8 cellular contexts compared by ENCODE assay signal in genomic region chr3:51968175-51968681, GRCh38. TPM values are rescaled to one million over a fixed set of nuclear protein-coding genes. Genes with fewer than 3 reads are reported as not detected.
DNase-seq lines count a peak whose midpoint lies in the region; ATAC-seq, FAIRE-seq and TF ChIP-seq lines count a peak whose summit lies in the region.

No MANE protein-coding gene starts in this region.

- no peaks in the 10 kb centered on the region for H3K9me3 ChIP-seq in CD4-positive, CD25-positive, alpha-beta regulatory T cell (ENCODE audit: control insufficient read depth in 2 of 2, low read length in 2 of 2)
- no peaks in the 10 kb centered on the region for H3K9me3 ChIP-seq in liver (ENCODE audit: control insufficient read depth in 4 of 4, low read length in 3 of 4)
- no peaks in the 10 kb centered on the region for H3K9me3 ChIP-seq in upper lobe of left lung

- no peak for ATAC-seq in CD4-positive, CD25-positive, alpha-beta regulatory T cell (ENCODE audit: low read depth in 2 of 2)
- peak in 1 of 2 donors; percentile 2 for ATAC-seq in upper lobe of left lung (ENCODE audit: low FRiP score in 2 of 2)

- no peak for FAIRE-seq in frontal cortex (lab: Jason Lieb, UNC)

- no peak overlapping the region for H3K4me3 ChIP-seq in CD4-positive, CD25-positive, alpha-beta regulatory T cell (ENCODE audit: low read depth, low read length)
- H3K4me3 ChIP-seq in brain microvascular endothelial cell (ENCODE audit: low read depth, low read length) (peak overlapping the region; percentile 61), liver (ENCODE audit: low read depth in 1 of 3, low read length in 3 of 3) (peak overlapping the region in 2 of 3 donors; percentile 57 to 76), upper lobe of left lung (peak overlapping the region; percentile 83 to 92 (median 86))

- no peaks in the 10 kb centered on the region for H3K36me3 ChIP-seq in CD4-positive, CD25-positive, alpha-beta regulatory T cell (ENCODE audit: control insufficient read depth, insufficient read depth, low read length)
- H3K36me3 ChIP-seq in brain microvascular endothelial cell (replicated peaks) (no peaks in the 10 kb centered on the region), liver (ENCODE audit: control insufficient read depth in 4 of 4, insufficient read depth in 3 of 4, low read depth in 1 of 4, low read length in 3 of 4) (no peaks in the 10 kb centered on the region), upper lobe of left lung (no peaks in the 10 kb centered on the region)

- peak overlapping the region; percentile 37 to 87 (median 71) for H3K27ac Mint-ChIP-seq in CD4-positive, CD25-positive, alpha-beta regulatory T cell

- peak overlapping the region; percentile 47 for H3K27ac ChIP-seq in CD4-positive, CD25-positive, alpha-beta regulatory T cell (ENCODE audit: insufficient read depth, low read length, poor library complexity, severe bottlenecking)
- H3K27ac ChIP-seq in brain microvascular endothelial cell: no peak overlapping the region
- peak overlapping the region; percentile 64 to 80 for H3K27ac ChIP-seq in liver (ENCODE audit: low read depth in 1 of 2, low read length in 2 of 2)
- peak overlapping the region; percentile 74 to 95 (median 90) for H3K27ac ChIP-seq in upper lobe of left lung

- no peak for TF ChIP-seq POLR2A in upper lobe of left lung (IDR thresholded peaks at IDR 0.05)

- no peak for TF ChIP-seq EP300 in upper lobe of left lung (IDR thresholded peaks at IDR 0.05)

- no peak for DNase-seq in CD4-positive, CD25-positive, alpha-beta regulatory T cell
- DNase-seq in KBM-7: peak; percentile 40
- no peak for DNase-seq in brain microvascular endothelial cell
- DNase-seq in upper lobe of left lung: no peak
- DNase-seq in NAMALWA (ENCODE audit: low spot score): no peak
- no peak for DNase-seq in frontal cortex (ENCODE audit: low spot score in 2 of 2)
- DNase-seq in Kasumi-1 (lab: John Stamatoyannopoulos, UW): no peak

- 16% methylated on average over 11 of the region's 11 CpGs for WGBS in liver
- WGBS in upper lobe of left lung, 2 donors: 22% methylated on average over 10 of the region's 11 CpGs; no CpG with 5 or more reads in 1 of the 2 donors

- in situ Hi-C loops in KBM-7 (cut with MboI; ENCODE audit: low pct_unique_long_range_greater_than_20kb, low sequenced_read_pairs) (no loop called here), brain microvascular endothelial cell (cut with HindIII; ENCODE audit: low pct_ligation_motif_present, low sequenced_read_pairs) (no loop called here)

- H3K4me3 Mint-ChIP-seq in CD4-positive, CD25-positive, alpha-beta regulatory T cell: peak overlapping the region; percentile 84 to 97 (median 90)

- H3K27me3 Mint-ChIP-seq in CD4-positive, CD25-positive, alpha-beta regulatory T cell: no peaks in the 10 kb centered on the region

- H3K9me3 Mint-ChIP-seq in CD4-positive, CD25-positive, alpha-beta regulatory T cell: no peaks in the 10 kb centered on the region

- no peaks in the 10 kb centered on the region for H3K36me3 Mint-ChIP-seq in CD4-positive, CD25-positive, alpha-beta regulatory T cell

- no peak overlapping the region for H3K9ac ChIP-seq in liver (ENCODE audit: low read depth in 1 of 2, low read length in 2 of 2)

- TF ChIP-seq RAD21 in liver (IDR thresholded peaks at IDR 0.05): no peak

- no peaks in the 10 kb centered on the region for H3K27me3 ChIP-seq in CD4-positive, CD25-positive, alpha-beta regulatory T cell (ENCODE audit: control insufficient read depth, insufficient read depth, low read length)
- no peaks in the 10 kb centered on the region for H3K27me3 ChIP-seq in brain microvascular endothelial cell (replicated peaks)
- no peaks in the 10 kb centered on the region for H3K27me3 ChIP-seq in liver (ENCODE audit: control insufficient read depth in 4 of 4, insufficient read depth in 4 of 4, low read length in 3 of 4)
- peaks cover 0 to 4% (median 0%) of the 10 kb centered on the region in 4 donors for H3K27me3 ChIP-seq in upper lobe of left lung

- H3K4me1 Mint-ChIP-seq in CD4-positive, CD25-positive, alpha-beta regulatory T cell: peaks cover 0 to 51% (median 14%) of the 10 kb centered on the region in 4 donors

- peaks cover 26% of the 10 kb centered on the region for H3K4me1 ChIP-seq in CD4-positive, CD25-positive, alpha-beta regulatory T cell (ENCODE audit: control insufficient read depth, insufficient read depth, low read length, poor library complexity, severe bottlenecking)
- H3K4me1 ChIP-seq in liver (ENCODE audit: control insufficient read depth in 4 of 4, insufficient read depth in 4 of 4, low read length in 3 of 4) (peaks cover 8 to 49% (median 43%) of the 10 kb centered on the region in 4 donors), upper lobe of left lung (peaks cover 15 to 49% (median 27%) of the 10 kb centered on the region in 4 donors)

- TF ChIP-seq CTCF in brain microvascular endothelial cell (IDR thresholded peaks at IDR 0.05; ENCODE audit: low read depth, low read length, missing control alignments): no peak
- no peak for TF ChIP-seq CTCF in liver (IDR thresholded peaks at IDR 0.05; ENCODE audit: low read depth, low read length, missing input control)
- TF ChIP-seq CTCF in upper lobe of left lung (IDR thresholded peaks at IDR 0.05): no peak

TF ChIP-seq in liver, 16 proteins besides CTCF, POLR2A, EP300 and RAD21:
- TF ChIP-seq FOXA2 (IDR thresholded peaks at IDR 0.05) (no peak), ZBTB33 (IDR thresholded peaks at IDR 0.05) (no peak), EGR1 (IDR thresholded peaks at IDR 0.05; ENCODE audit: low read depth in 2 of 2) (no peak), ATF3 (IDR thresholded peaks at IDR 0.05) (no peak)

RNA-seq across cellular contexts. Expression of gene PCBP4, which starts 1.0 kb away (rescaled TPM):
- total RNA-seq in CD4-positive, CD25-positive, alpha-beta regulatory T cell: 24.6 TPM
- polyA plus RNA-seq in CD4-positive, CD25-positive, alpha-beta regulatory T cell: 10 to 100 TPM in 3 of 4 donors, 1 to 10 TPM in 1; 9.6 to 19.4 (median 12.9) TPM
- total RNA-seq in liver (1 to 10 TPM; 4.0 to 4.9 TPM), upper lobe of left lung (10 to 100 TPM; 22.7 to 53.4 (median 37.7) TPM), frontal cortex (45.7 TPM)
- polyA plus RNA-seq in liver: 1 to 10 TPM; 2.7 to 7.9 TPM

RNA-seq across cellular contexts. Expression of gene ABHD14B, which starts 5.6 kb away (rescaled TPM):
- total RNA-seq in CD4-positive, CD25-positive, alpha-beta regulatory T cell: 45.1 TPM
- polyA plus RNA-seq in CD4-positive, CD25-positive, alpha-beta regulatory T cell: 10 to 100 TPM; 60.3 to 86.1 (median 78.8) TPM
- total RNA-seq in liver (10 to 100 TPM; 24.3 to 43.3 TPM), upper lobe of left lung (10 to 100 TPM; 35.6 to 62.6 (median 50.0) TPM), frontal cortex (1.6 TPM)
- polyA plus RNA-seq in liver: 100 to 1,000 TPM in 1 of 2 donors, 10 to 100 TPM in 1; 90.6 to 127 TPM

RNA-seq across cellular contexts. Expression of gene ABHD14A, which starts 6.6 kb away (rescaled TPM):
- total RNA-seq in CD4-positive, CD25-positive, alpha-beta regulatory T cell: 12.7 TPM
- 100 to 1,000 TPM in 2 of 4 donors, 10 to 100 TPM in 2; 91.0 to 137 (median 105) TPM for polyA plus RNA-seq in CD4-positive, CD25-positive, alpha-beta regulatory T cell
- 10 to 100 TPM in 1 of 2 donors, 1 to 10 TPM in 1; 8.2 to 10.5 TPM for total RNA-seq in liver
- 10 to 100 TPM; 16.3 to 19.9 TPM for polyA plus RNA-seq in liver
- total RNA-seq in upper lobe of left lung: 10 to 100 TPM; 15.7 to 44.5 (median 26.3) TPM
- total RNA-seq in frontal cortex: 22.8 TPM

RNA-seq across cellular contexts. Expression of gene GPR62, which starts 13.0 kb away (rescaled TPM):
- total RNA-seq in CD4-positive, CD25-positive, alpha-beta regulatory T cell: not detected
- polyA plus RNA-seq in CD4-positive, CD25-positive, alpha-beta regulatory T cell: under 1 TPM in 1 of 4 donors, not detected in 3; 0.22 TPM
- under 1 TPM in 1 of 2 donors, not detected in 1; 0.08 TPM for total RNA-seq in liver
- polyA plus RNA-seq in liver: under 1 TPM in 1 of 2 donors, not detected in 1; 0.07 TPM
- not detected for total RNA-seq in upper lobe of left lung
- total RNA-seq in frontal cortex: 0.41 TPM

RNA-seq across cellular contexts. Expression of gene ACY1, which starts 15.1 kb away (rescaled TPM):
- total RNA-seq in CD4-positive, CD25-positive, alpha-beta regulatory T cell: 6.7 TPM
- polyA plus RNA-seq in CD4-positive, CD25-positive, alpha-beta regulatory T cell: 10 to 100 TPM in 3 of 4 donors, 1 to 10 TPM in 1; 6.4 to 14.7 (median 11.3) TPM
- total RNA-seq in liver (100 to 1,000 TPM in 1 of 2 donors, 10 to 100 TPM in 1; 69.5 to 241 TPM), upper lobe of left lung (10 to 100 TPM; 17.4 to 65.0 (median 35.9) TPM), frontal cortex (3.3 TPM)
- 100 to 1,000 TPM; 234 to 274 TPM for polyA plus RNA-seq in liver
